Comparison of ENCODE assay signal across 8 cellular contexts in genomic region chrX:24149346-24150050, GRCh38. TPM values are rescaled to one million over a fixed set of nuclear protein-coding genes. Genes with fewer than 3 reads are reported as not detected.
DNase-seq lines count a peak whose midpoint lies in the region; ATAC-seq and TF ChIP-seq lines count a peak whose summit lies in the region.

TSS of gene ZFX (plus strand) at chrX:24149729. CDS start at chrX:24172743, 23,014 bp downstream.

- H3K27me3 ChIP-seq in osteoblast (ENCODE audit: insufficient read depth, low read length): no peaks in the 10 kb centered on the region
- no peaks in the 10 kb centered on the region for H3K27me3 ChIP-seq in thyroid gland

- no CpG with 5 or more reads among the region's 105 CpGs for WGBS in thyroid gland, 2 donors

- DNase-seq in AG08396 (ENCODE audit: low spot score): peak; percentile 65
- no peak for DNase-seq in RWPE1 (ENCODE audit: low spot score)
- DNase-seq in activated naive CD4-positive, alpha-beta T cell treated with Interleukin-2 at 50 U/mL for 16 hours: peak; percentile 63
- DNase-seq in glomerular endothelial cell (ENCODE audit: extremely low read depth, low read depth, low spot score): no peak
- peak; percentile 87 for DNase-seq in osteoblast (ENCODE audit: insufficient read length, low spot score, missing footprints)
- peak; percentile 61 to 63 for DNase-seq in thyroid gland

- H3K79me2 ChIP-seq in osteoblast (ENCODE audit: insufficient read depth, low read length): peaks cover 41% of the 10 kb centered on the region

- TF ChIP-seq CTCF in RWPE1 (conservative IDR thresholded peaks at IDR 0.05; ENCODE audit: low read depth) (no peak), osteoblast (IDR thresholded peaks at IDR 0.05; ENCODE audit: extremely low read depth, low read depth, low read length) (no peak), thyroid gland (IDR thresholded peaks at IDR 0.05) (peak in 2 of 6 experiments; percentile 7 to 9)

- ATAC-seq in GM18870 (IDR thresholded peaks at IDR 0.05; ENCODE audit: unreplicated experiment) (peak; percentile 28), HG03103 (IDR thresholded peaks at IDR 0.05; ENCODE audit: low read depth, unreplicated experiment) (peak; percentile 33)

- H3K9me3 ChIP-seq in osteoblast (ENCODE audit: low read depth, low read length) (no peaks in the 10 kb centered on the region), thyroid gland (no peaks in the 10 kb centered on the region)

- H3K36me3 ChIP-seq in osteoblast (ENCODE audit: insufficient read depth, low read length): peaks cover 10% of the 10 kb centered on the region
- no peaks in the 10 kb centered on the region for H3K36me3 ChIP-seq in thyroid gland

- H3K27ac ChIP-seq in RWPE1: peak within 1 kb of the TSS; percentile 97
- H3K27ac ChIP-seq in osteoblast (ENCODE audit: low read depth, low read length): peak within 1 kb of the TSS; percentile 82
- H3K27ac ChIP-seq in thyroid gland: peak within 1 kb of the TSS; percentile 95 to 98 (median 97)

- peaks cover 68% of the 10 kb centered on the region for H3K4me1 ChIP-seq in osteoblast (ENCODE audit: insufficient read depth, low read length)
- peaks cover 55 to 59% of the 10 kb centered on the region in 2 donors for H3K4me1 ChIP-seq in thyroid gland

- TF ChIP-seq POLR2A in thyroid gland (IDR thresholded peaks at IDR 0.05): peak; percentile 26 to 67

- CTCF ChIA-PET in RWPE1 (lab: Yijun Ruan, JAX): no interaction called here

- H2AFZ ChIP-seq in osteoblast (ENCODE audit: low read length): peak within 1 kb of the TSS; percentile 50

- POLR2A ChIA-PET in RWPE1 (lab: Yijun Ruan, JAX; ENCODE audit: low non-redundant PET): no interaction called here

- H3K4me3 ChIP-seq in osteoblast (ENCODE audit: insufficient read depth, low read length) (peak within 1 kb of the TSS; percentile 87), thyroid gland (replicated peaks in 1 of 3) (peak within 1 kb of the TSS in 2 of 3 donors; percentile 47 to 70)

- peaks cover 39% of the 10 kb centered on the region for H4K20me1 ChIP-seq in osteoblast (ENCODE audit: insufficient read depth, low read length)

- intact Hi-C loops in thyroid gland (cut with DNase I): loop anchor here (10.0 kb wide), 2 partner anchors 55 to 95 kb away; partner anchors contain the start of gene EIF2S3

- H3K4me2 ChIP-seq in osteoblast (ENCODE audit: insufficient read depth, low read length): peak within 1 kb of the TSS; percentile 90

RNA-seq across cellular contexts. Expression of gene ZFX, which starts in this region (rescaled TPM):
- total RNA-seq in glomerular endothelial cell (36.6 and 40.4 TPM in 2 replicates), osteoblast (50.7 and 74.6 TPM in 2 replicates), thyroid gland (100 to 1,000 TPM in 1 of 4 donors, 10 to 100 TPM in 3; 63.7 to 105 (median 68.2) TPM)

Comparison
In these comparisons a context has a peak if more than half of its experiments do, and no peak if none do; other contexts are left out.
1. DNase-seq: peak in AG08396 (single experiment), activated naive CD4-positive, alpha-beta T cell treated with Interleukin-2 at 50 U/mL for 16 hours (single experiment), osteoblast (single experiment) and thyroid gland (2 of 2); none in RWPE1 (single experiment) and glomerular endothelial cell (single experiment).
2. Peak in every context shown above with its lines, with median percentiles within 50 percentile points of each other: H3K27ac ChIP-seq.